ENCODE assay signal across 18 cellular contexts in the genomic region with DNA sequence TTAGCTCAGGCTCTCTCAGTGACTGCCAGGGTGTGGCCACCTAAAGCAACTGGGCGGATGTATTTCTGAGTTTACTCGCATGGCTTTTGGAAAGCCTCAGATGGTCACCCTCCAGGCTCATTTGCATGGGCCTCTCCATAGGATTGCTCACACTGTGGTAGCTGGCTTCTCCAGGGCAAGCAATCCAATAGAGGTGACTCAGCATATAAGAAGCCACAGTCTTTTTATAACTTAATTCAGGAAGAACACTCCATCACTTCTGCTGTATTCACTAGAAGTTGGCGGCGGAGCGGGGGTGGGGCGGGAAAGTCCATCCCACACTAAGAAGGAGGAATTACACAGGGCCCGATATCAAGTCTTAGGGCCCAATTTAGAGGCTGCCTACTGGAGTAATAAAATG. TPM values are rescaled to one million over a fixed set of nuclear protein-coding genes. Genes with fewer than 3 reads are reported as not detected.
DNase-seq lines count a peak whose midpoint lies in the region; ATAC-seq and TF ChIP-seq lines count a peak whose summit lies in the region.
"Had no signal": no experiment of that assay in that cellular context is flagged by ENCODE, and none has a peak within 500 bp of the region (broad histone marks: within the 10 kb centered on the region; RNA-seq: fewer than 3 reads in every experiment).

No MANE protein-coding gene starts in this region.

- H4K20me1 ChIP-seq in IMR-90 (ENCODE audit: insufficient read depth, low read length): no peaks in the 10 kb centered on the region
- H4K20me1 ChIP-seq: BLaER1 had no signal

- no peak overlapping the region for H4K5ac ChIP-seq in IMR-90 (ENCODE audit: low read depth, low read length)
- H4K5ac ChIP-seq in mesendoderm (ENCODE audit: low read length): no peak overlapping the region

- H3K27ac ChIP-seq in IMR-90 (ENCODE audit: insufficient read depth, low read length) (no peak overlapping the region), brain microvascular endothelial cell (no peak overlapping the region), mesendoderm (ENCODE audit: low read depth, low read length) (no peak overlapping the region)
- H3K27ac ChIP-seq: BLaER1, pancreas, PC-9, skin epidermis, thyroid gland had no signal

- no peak for TF ChIP-seq RAD21 in IMR-90 (IDR thresholded peaks at IDR 0.05; ENCODE audit: low read length)

- dilution Hi-C loops in IMR-90 (cut with HindIII; ENCODE audit: low sequenced_read_pairs, unreplicated experiment): no loop called here

- DNase-seq in DMS53 treated with DMSO at 0.1 percent for 48 hours (lab: John Stamatoyannopoulos, UW; ENCODE audit: unreplicated experiment) (peak; percentile 12), IMR-90 (peak; percentile 6), brain microvascular endothelial cell (peak; percentile 46), mesendoderm (peak; percentile 49), Right ventricle myocardium superior (no peak), anterior cingulate cortex (lab: John Stamatoyannopoulos, UW) (no peak)
- DNase-seq: activated CD8-positive, alpha-beta T cell treated with anti-CD3 and anti-CD28 coated beads for 36 hours; activated T-cell treated with anti-CD3 and anti-CD28 coated beads, Interleukin-2, amount 50 U/mL, for 72 hours; hypothalamus; NCI-H1930; NCI-H524 treated with DMSO at 0.1 percent for 48 hours; pancreas; PC-9; thyroid gland had no signal

- H3K79me2 ChIP-seq in mesendoderm (ENCODE audit: control insufficient read depth, insufficient read depth, low read length): no peaks in the 10 kb centered on the region

- H2BK5ac ChIP-seq in IMR-90 (ENCODE audit: low read depth, low read length, poor library complexity, severe bottlenecking) (no peak overlapping the region), mesendoderm (ENCODE audit: low read length) (no peak overlapping the region)

- no peak overlapping the region for H4K91ac ChIP-seq in IMR-90 (ENCODE audit: insufficient read depth, low read depth, low read length)

- 84% methylated on average over 2 of the region's 7 CpGs; no CpG with 5 or more reads in 1 of the 2 experiments for WGBS in IMR-90 (ENCODE audit: extremely low coverage in 2 of 2, insufficient read length in 1 of 2), 2 experiments
- WGBS in mesendoderm (ENCODE audit: extremely low coverage, insufficient coverage, low lambda C conversion rate): no CpG with 5 or more reads among the region's 7 CpGs

- H2AK9ac ChIP-seq in IMR-90 (replicated peaks; ENCODE audit: low read depth, low read length, poor library complexity): no peak overlapping the region

- H3K18ac ChIP-seq in IMR-90 (ENCODE audit: low read depth, low read length): no peak overlapping the region
- H3K18ac ChIP-seq in mesendoderm (ENCODE audit: low read length): peak overlapping the region; percentile 60

- H2BK20ac ChIP-seq in IMR-90 (ENCODE audit: low read depth, low read length): no peak overlapping the region

- H3K4ac ChIP-seq in IMR-90 (ENCODE audit: low read depth, low read length): no peak overlapping the region
- no peak overlapping the region for H3K4ac ChIP-seq in mesendoderm (ENCODE audit: low read depth, low read length)

- H2AK5ac ChIP-seq in IMR-90 (ENCODE audit: low read depth, low read length) (no peak overlapping the region), mesendoderm (ENCODE audit: low read length) (no peak overlapping the region)

- no peaks in the 10 kb centered on the region for H3K9me3 ChIP-seq in IMR-90 (ENCODE audit: control insufficient read depth, insufficient read depth, low read length)
- H3K9me3 ChIP-seq: pancreas, thyroid gland had no signal

- no peak overlapping the region for H2BK120ac ChIP-seq in IMR-90 (ENCODE audit: low read depth, low read length)
- no peak overlapping the region for H2BK120ac ChIP-seq in mesendoderm (ENCODE audit: low read depth, low read length)

- no peak for TF ChIP-seq CTCF in IMR-90 (conservative IDR thresholded peaks at IDR 0.05; ENCODE audit: low read depth, low read length)
- no peak for TF ChIP-seq CTCF in brain microvascular endothelial cell (IDR thresholded peaks at IDR 0.05; ENCODE audit: low read depth, low read length, missing control alignments)

- H3K4me1 ChIP-seq in IMR-90 (ENCODE audit: control insufficient read depth, insufficient read depth, low read length): no peaks in the 10 kb centered on the region
- H3K4me1 ChIP-seq in mesendoderm (ENCODE audit: control insufficient read depth, low read depth, low read length): no peaks in the 10 kb centered on the region
- H3K4me1 ChIP-seq: BLaER1 had no signal

- no peak overlapping the region for H3K4me2 ChIP-seq in IMR-90 (ENCODE audit: low read depth, low read length)
- no peak overlapping the region for H3K4me2 ChIP-seq in mesendoderm (ENCODE audit: low read length)
- H3K4me2 ChIP-seq: BLaER1, PC-9 had no signal

- H3K27me3 ChIP-seq in IMR-90 (ENCODE audit: control insufficient read depth, insufficient read depth, low read length) (peaks cover 4% of the 10 kb centered on the region; the same call in 1 of the 2 replicates), brain microvascular endothelial cell (replicated peaks) (no peaks in the 10 kb centered on the region), mesendoderm (ENCODE audit: insufficient read depth, low read length, poor library complexity) (no peaks in the 10 kb centered on the region)
- H3K27me3 ChIP-seq: BLaER1, thyroid gland had no signal

- H3K4me3 ChIP-seq in IMR-90 (ENCODE audit: insufficient read depth, low read depth, low read length) (no peak overlapping the region), brain microvascular endothelial cell (ENCODE audit: low read depth, low read length) (no peak overlapping the region), mesendoderm (ENCODE audit: low read length) (no peak overlapping the region)
- H3K4me3 ChIP-seq: BLaER1, pancreas, PC-9, skin epidermis, thyroid gland had no signal

- H3K9ac ChIP-seq in IMR-90 (ENCODE audit: low read depth, low read length) (no peak overlapping the region), mesendoderm (ENCODE audit: low read length) (no peak overlapping the region)
- H3K9ac ChIP-seq: BLaER1 had no signal

- CTCF ChIA-PET in IMR-90 (lab: Yijun Ruan, JAX): no interaction called here

- H2BK15ac ChIP-seq in IMR-90 (ENCODE audit: low read depth, low read length) (no peak overlapping the region), mesendoderm (replicated peaks; ENCODE audit: low read depth) (no peak overlapping the region)

- H3K14ac ChIP-seq in IMR-90 (replicated peaks; ENCODE audit: low read depth, low read length): no peak overlapping the region

- no TSS peak for BruUV-seq in IMR-90 (replicated peaks; lab: Mats Ljungman, UMichigan)

- in situ Hi-C loops in IMR-90 (cut with MboI; ENCODE audit: low sequenced_read_pairs): no loop called here
- in situ Hi-C loops in brain microvascular endothelial cell (cut with HindIII; ENCODE audit: low pct_ligation_motif_present, low sequenced_read_pairs): no loop called here

- H4K8ac ChIP-seq in IMR-90 (ENCODE audit: low read depth in 2 of 2, low read length in 2 of 2): no peak overlapping the region
- no peak overlapping the region for H4K8ac ChIP-seq in mesendoderm (ENCODE audit: low read depth, low read length)

- no peak overlapping the region for H2AFZ ChIP-seq in IMR-90 (replicated peaks; ENCODE audit: low read length, poor library complexity)
- H2AFZ ChIP-seq: PC-9 had no signal

- ATAC-seq in IMR-90 (ENCODE audit: low read depth) (no peak), Right ventricle myocardium superior (ENCODE audit: poor library complexity) (no peak), GM19463 (IDR thresholded peaks at IDR 0.05; ENCODE audit: unreplicated experiment) (no peak), GM19351 (IDR thresholded peaks at IDR 0.05; ENCODE audit: unreplicated experiment) (no peak)
- ATAC-seq: activated CD8-positive, alpha-beta T cell treated with anti-CD3 and anti-CD28 coated beads for 36 hours; activated T-cell treated with anti-CD3 and anti-CD28 coated beads, Interleukin-2, amount 50 U/mL, for 72 hours; pancreas had no signal

- H3K56ac ChIP-seq in IMR-90 (ENCODE audit: extremely low read depth, insufficient read depth, low read length): no peak overlapping the region
- H3K56ac ChIP-seq in mesendoderm (ENCODE audit: low read length): no peak overlapping the region

- no peaks in the 10 kb centered on the region for H3K9me1 ChIP-seq in IMR-90 (ENCODE audit: insufficient read depth, low read length)

- intact Hi-C loops in IMR-90 (cut with micrococcal nuclease) (loop anchor here (10.0 kb wide), 1 partner anchor 468 kb away; no protein-coding TSS in a partner anchor), Right ventricle myocardium superior (cut with DNase I) (no loop called here)

- POLR2A ChIA-PET in IMR-90 (lab: Charles Lee; ENCODE audit: unreplicated experiment): no interaction called here

- H3K79me1 ChIP-seq in IMR-90 (ENCODE audit: low read depth in 1 of 2, low read length in 2 of 2) (peaks cover 0 to 8% of the 10 kb centered on the region in 2 experiments; a peak in 1 of 4 replicates), mesendoderm (ENCODE audit: low read length) (no peaks in the 10 kb centered on the region)

- no peak for TF ChIP-seq POLR2A in IMR-90 (IDR thresholded peaks at IDR 0.05; ENCODE audit: low read depth, low read length)

- H3K36me3 ChIP-seq in IMR-90 (ENCODE audit: control insufficient read depth, insufficient read depth, low read length) (no peaks in the 10 kb centered on the region), brain microvascular endothelial cell (replicated peaks) (no peaks in the 10 kb centered on the region), mesendoderm (ENCODE audit: control insufficient read depth, insufficient read depth, low read length) (no peaks in the 10 kb centered on the region)
- H3K36me3 ChIP-seq: BLaER1, pancreas, thyroid gland had no signal

- H3K23ac ChIP-seq in IMR-90 (ENCODE audit: low read depth, low read length): no peak overlapping the region
- no peak overlapping the region for H3K23ac ChIP-seq in mesendoderm (ENCODE audit: low read length)

TF ChIP-seq in IMR-90, 13 proteins besides CTCF, POLR2A, EP300 and RAD21 (continues in another document):
- no peak for TF ChIP-seq ELK1 (IDR thresholded peaks at IDR 0.05; ENCODE audit: borderline replicate concordance, low read depth, low read length)
- no peak for TF ChIP-seq MXI1 (IDR thresholded peaks at IDR 0.05; ENCODE audit: borderline replicate concordance, low read depth, low read length)

RNA-seq across cellular contexts. Expression of gene DOK6, which starts 3.6 kb away (rescaled TPM):
- 2.7 and 3.9 TPM in 2 replicates for total RNA-seq in IMR-90 (2012; rRNA removed)
- 1.6 and 1.9 TPM in 2 replicates for polyA plus RNA-seq in IMR-90 (2012; rRNA removed)
- polyA plus RNA-seq in IMR-90 (2012; cell fraction: cytosol; rRNA removed): 0.25 and 0.90 TPM in 2 replicates
- polyA plus RNA-seq in IMR-90 (2012; cell fraction: nucleus; rRNA removed; ENCODE audit: low replicate concordance): 0.07 and 1.2 TPM in 2 replicates
- polyA plus RNA-seq in mesendoderm (2013, experiment 1 of 2): 0.38 TPM
- polyA plus RNA-seq in mesendoderm (2013, experiment 2 of 2): 0.22 TPM
- 5.2 TPM for total RNA-seq in Right ventricle myocardium superior
- total RNA-seq: activated CD8-positive, alpha-beta T cell treated with anti-CD3 and anti-CD28 coated beads for 36 hours; activated T-cell treated with anti-CD3 and anti-CD28 coated beads, Interleukin-2, amount 50 U/mL, for 72 hours; PC-9 had no signal

Comparison
In these comparisons a context has a peak if more than half of its experiments do, and no peak if none do; other contexts are left out.
1. DNase-seq: peak in DMS53 treated with DMSO at 0.1 percent for 48 hours (single experiment), IMR-90 (single experiment), brain microvascular endothelial cell (single experiment) and mesendoderm (single experiment); none in Right ventricle myocardium superior (single experiment) and anterior cingulate cortex (0 of 58).